Comparison of ENCODE assay signal across 1 cellular context in the genomic region with DNA sequence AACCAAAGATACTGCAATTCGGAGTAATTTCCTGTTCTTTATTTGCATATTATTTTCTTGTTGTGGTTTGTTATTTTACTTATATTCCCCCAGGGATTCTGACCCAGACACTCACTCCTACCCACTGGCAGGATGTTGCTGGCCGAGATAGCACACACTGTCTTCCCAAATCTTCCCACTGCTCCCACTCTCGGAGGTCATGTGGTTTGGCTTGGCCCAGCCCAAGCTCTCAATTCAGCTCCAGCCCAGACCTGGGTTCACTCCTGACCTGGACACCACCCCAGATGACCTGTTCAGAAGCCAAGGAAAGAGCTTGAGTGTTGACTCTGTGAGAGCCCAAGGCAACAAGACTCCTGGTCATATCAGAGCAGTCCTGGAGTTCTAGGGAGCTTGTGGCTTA.
TF ChIP-seq lines count a peak whose summit lies in the region.

No MANE protein-coding gene starts in this region.

TF ChIP-seq in neural cell, 6 proteins besides CTCF, POLR2A, EP300 and RAD21 (continued from another document):
- TF ChIP-seq SMC3 (conservative IDR thresholded peaks at IDR 0.05; ENCODE audit: poor library complexity) (no peak), EZH2 (IDR thresholded peaks at IDR 0.05; ENCODE audit: borderline replicate concordance, insufficient read depth, low read length, poor library complexity, severe bottlenecking) (no peak), TAF1 (IDR thresholded peaks at IDR 0.05; ENCODE audit: low read depth) (no peak), POLR2AphosphoS5 (IDR thresholded peaks at IDR 0.05) (no peak)
- TF ChIP-seq, protein P1, sequence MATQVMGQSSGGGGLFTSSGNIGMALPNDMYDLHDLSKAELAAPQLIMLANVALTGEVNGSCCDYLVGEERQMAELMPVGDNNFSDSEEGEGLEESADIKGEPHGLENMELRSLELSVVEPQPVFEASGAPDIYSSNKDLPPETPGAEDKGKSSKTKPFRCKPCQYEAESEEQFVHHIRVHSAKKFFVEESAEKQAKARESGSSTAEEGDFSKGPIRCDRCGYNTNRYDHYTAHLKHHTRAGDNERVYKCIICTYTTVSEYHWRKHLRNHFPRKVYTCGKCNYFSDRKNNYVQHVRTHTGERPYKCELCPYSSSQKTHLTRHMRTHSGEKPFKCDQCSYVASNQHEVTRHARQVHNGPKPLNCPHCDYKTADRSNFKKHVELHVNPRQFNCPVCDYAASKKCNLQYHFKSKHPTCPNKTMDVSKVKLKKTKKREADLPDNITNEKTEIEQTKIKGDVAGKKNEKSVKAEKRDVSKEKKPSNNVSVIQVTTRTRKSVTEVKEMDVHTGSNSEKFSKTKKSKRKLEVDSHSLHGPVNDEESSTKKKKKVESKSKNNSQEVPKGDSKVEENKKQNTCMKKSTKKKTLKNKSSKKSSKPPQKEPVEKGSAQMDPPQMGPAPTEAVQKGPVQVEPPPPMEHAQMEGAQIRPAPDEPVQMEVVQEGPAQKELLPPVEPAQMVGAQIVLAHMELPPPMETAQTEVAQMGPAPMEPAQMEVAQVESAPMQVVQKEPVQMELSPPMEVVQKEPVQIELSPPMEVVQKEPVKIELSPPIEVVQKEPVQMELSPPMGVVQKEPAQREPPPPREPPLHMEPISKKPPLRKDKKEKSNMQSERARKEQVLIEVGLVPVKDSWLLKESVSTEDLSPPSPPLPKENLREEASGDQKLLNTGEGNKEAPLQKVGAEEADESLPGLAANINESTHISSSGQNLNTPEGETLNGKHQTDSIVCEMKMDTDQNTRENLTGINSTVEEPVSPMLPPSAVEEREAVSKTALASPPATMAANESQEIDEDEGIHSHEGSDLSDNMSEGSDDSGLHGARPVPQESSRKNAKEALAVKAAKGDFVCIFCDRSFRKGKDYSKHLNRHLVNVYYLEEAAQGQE (IDR thresholded peaks at IDR 0.05; ENCODE audit: borderline replicate concordance), result no peak
